Comparison of ENCODE assay signal across 8 cellular contexts in the genomic region with DNA sequence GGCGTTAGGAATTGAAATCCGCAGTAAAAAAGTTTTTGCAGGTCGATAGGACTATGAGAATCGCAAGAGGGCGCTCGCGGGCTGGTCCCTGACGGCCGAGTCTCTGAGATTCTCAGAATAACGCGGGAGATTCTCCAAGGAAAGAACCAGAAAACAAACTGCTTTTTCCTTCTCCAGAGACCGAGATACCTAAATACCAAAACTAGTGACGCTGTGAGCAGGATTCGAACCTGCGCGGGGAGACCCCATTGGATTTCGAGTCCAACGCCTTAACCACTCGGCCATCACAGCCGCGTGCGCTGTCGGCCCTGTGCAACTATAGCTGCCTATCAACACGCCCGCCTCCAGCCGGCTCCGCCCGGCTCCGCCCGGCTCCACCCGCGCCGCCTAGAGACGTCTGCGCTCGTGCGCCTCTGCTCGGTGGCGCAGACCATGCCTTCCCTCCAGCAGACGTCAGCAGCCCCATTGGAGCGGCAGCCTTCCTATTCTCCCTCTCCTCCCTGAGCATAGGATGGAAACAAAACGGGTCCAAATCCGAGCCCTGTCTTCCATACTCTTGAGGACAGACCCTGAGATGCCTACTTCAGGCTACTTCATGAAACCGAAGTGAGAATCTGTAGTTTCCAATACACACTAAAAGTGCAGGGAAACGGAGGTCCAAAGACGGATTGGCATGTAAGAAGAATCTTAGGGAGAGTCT. TPM values are rescaled to one million over a fixed set of nuclear protein-coding genes. Genes with fewer than 3 reads are reported as not detected.
A peak's percentile ranks its signal among the peaks of the same experiment; 100 is the strongest.
DNase-seq lines count a peak whose midpoint lies in the region; ATAC-seq and TF ChIP-seq lines count a peak whose summit lies in the region.

No MANE protein-coding gene starts in this region.

- CTCF ChIA-PET in SK-N-SH (lab: Yijun Ruan, JAX), result interaction anchor here (0.7 to 9.5 kb wide), 21 partner anchors 9 to 703 kb away, joined by 3 to 98 read pairs (median 5); a partner anchor contains a TSS

- intact Hi-C loops in head of caudate nucleus (cut with DNase I), result no loop called here
- intact Hi-C loops in ovary (cut with DNase I), result loop anchor here in 2 of 4 donors (2.0 to 5.0 kb wide), 3 partner anchors 22 to 153 kb away; no protein-coding TSS in a partner anchor
- intact Hi-C loops in tibial artery (cut with DNase I; ENCODE audit: low total_unique reads), result no loop called here

- TF ChIP-seq POLR2A in ovary (IDR thresholded peaks at IDR 0.05), result peak; percentile 38

- peak overlapping the region; percentile 77 to 78 for H3K27ac ChIP-seq in SK-N-SH (ENCODE audit: low read depth in 2 of 2, low read length in 1 of 2)
- H3K27ac ChIP-seq in ovary, result peak overlapping the region; percentile 49 to 84
- peak overlapping the region; percentile 81 to 83 for H3K27ac ChIP-seq in tibial artery

- DNase-seq in GM10266 (ENCODE audit: extremely low spot score) (peak; percentile 90), NCI-H1092 (lab: John Stamatoyannopoulos, UW) (peak; percentile 89), SK-N-SH (peak; percentile 94), head of caudate nucleus (peak; percentile 84 to 97 (median 92)), ovary (peak; percentile 93 to 98 (median 96)), tibial artery (peak; percentile 94 to 98)
- peak; percentile 97 for DNase-seq in activated naive CD8-positive, alpha-beta T cell treated with anti-CD3 and anti-CD28 coated beads, Interleukin-2, amount 10 ng/mL, durations not matched to agents 7 days and 5 days

- H3K4me3 ChIP-seq in SK-N-SH (ENCODE audit: low read depth in 2 of 2, low read length in 1 of 2) (peak overlapping the region; percentile 57 to 62), ovary (peak overlapping the region; percentile 0), tibial artery (peak overlapping the region in 1 of 2 donors; percentile 22)

- H3K27me3 ChIP-seq in SK-N-SH (ENCODE audit: insufficient read depth) (no peaks in the 10 kb centered on the region), ovary (no peaks in the 10 kb centered on the region), tibial artery (no peaks in the 10 kb centered on the region)

- peaks cover 30% of the 10 kb centered on the region for H3F3A ChIP-seq in SK-N-SH (replicated peaks; ENCODE audit: insufficient read depth)

- ATAC-seq in HG02588 (IDR thresholded peaks at IDR 0.05; ENCODE audit: unreplicated experiment), result peak; percentile 77
- ATAC-seq in activated naive CD8-positive, alpha-beta T cell treated with anti-CD3 and anti-CD28 coated beads, Interleukin-2, amount 10 ng/mL, durations not matched to agents 7 days and 5 days (ENCODE audit: low read depth), result peak; percentile 97

- no peaks in the 10 kb centered on the region for H3K9me2 ChIP-seq in SK-N-SH

- H3K4me1 ChIP-seq in SK-N-SH (ENCODE audit: control insufficient read depth in 1 of 2, insufficient read depth in 2 of 2, low read depth in 1 of 2, low read length in 1 of 2) (peaks cover 0 to 5% of the 10 kb centered on the region in 2 experiments; a peak in 1 of 4 replicates), ovary (ENCODE audit: insufficient read depth) (no peaks in the 10 kb centered on the region), tibial artery (peaks cover 0 to 46% (median 22%) of the 10 kb centered on the region in 4 donors)

- peaks cover 4% of the 10 kb centered on the region for H3K4me1 Mint-ChIP-seq in activated naive CD8-positive, alpha-beta T cell treated with anti-CD3 and anti-CD28 coated beads, Interleukin-2, amount 10 ng/mL, durations not matched to agents 7 days and 5 days

- peak; percentile 79 for TF ChIP-seq CTCF in GM10266 (IDR thresholded peaks at IDR 0.05; ENCODE audit: control insufficient read depth, insufficient read depth, low read depth, missing control alignments)
- TF ChIP-seq CTCF in SK-N-SH (IDR thresholded peaks at IDR 0.05), result peak; percentile 91
- TF ChIP-seq CTCF in ovary (IDR thresholded peaks at IDR 0.05), result peak; percentile 90 to 96 (median 95)
- peak; percentile 93 to 96 for TF ChIP-seq CTCF in tibial artery (IDR thresholded peaks at IDR 0.05)

- no peak overlapping the region for H3K4me3 Mint-ChIP-seq in activated naive CD8-positive, alpha-beta T cell treated with anti-CD3 and anti-CD28 coated beads, Interleukin-2, amount 10 ng/mL, durations not matched to agents 7 days and 5 days

- POLR2A ChIA-PET in SK-N-SH (lab: Yijun Ruan, JAX), result interaction anchor here (0.6 to 4.1 kb wide), 4 partner anchors 13 to 72 kb away, joined by 3 to 19 read pairs (median 4); a partner anchor contains a TSS
- POLR2A ChIA-PET in activated naive CD8-positive, alpha-beta T cell treated with anti-CD3 and anti-CD28 coated beads, Interleukin-2, amount 10 ng/mL, durations not matched to agents 7 days and 5 days (lab: Charles Lee), result interaction anchor here (0.9 to 4.5 kb wide), 15 partner anchors 12 to 109 kb away, joined by 3 to 39 read pairs (median 4); a partner anchor contains a TSS

- H3K9me3 ChIP-seq in SK-N-SH (no peaks in the 10 kb centered on the region), ovary (no peaks in the 10 kb centered on the region), tibial artery (no peaks in the 10 kb centered on the region)

- H3K4me2 ChIP-seq in SK-N-SH, result peak overlapping the region; percentile 85

- peaks cover 6% of the 10 kb centered on the region for H3K27me3 Mint-ChIP-seq in activated naive CD8-positive, alpha-beta T cell treated with anti-CD3 and anti-CD28 coated beads, Interleukin-2, amount 10 ng/mL, durations not matched to agents 7 days and 5 days

- no peaks in the 10 kb centered on the region for H3K79me2 ChIP-seq in SK-N-SH (ENCODE audit: insufficient read depth)

- WGBS in SK-N-SH (ENCODE audit: low lambda C conversion rate), result under 1% methylated on average over 33 of the region's 46 CpGs
- WGBS in ovary, 3 donors, result 1% methylated on average over 46 of the region's 46 CpGs

- peaks cover 8% of the 10 kb centered on the region; the same call in 1 of the 2 replicates for H4K20me1 ChIP-seq in SK-N-SH (ENCODE audit: insufficient read depth)

- H3K36me3 Mint-ChIP-seq in activated naive CD8-positive, alpha-beta T cell treated with anti-CD3 and anti-CD28 coated beads, Interleukin-2, amount 10 ng/mL, durations not matched to agents 7 days and 5 days, result peaks cover 1% of the 10 kb centered on the region

- H3K36me3 ChIP-seq in SK-N-SH (replicated peaks in 1 of 2; ENCODE audit: control insufficient read depth in 1 of 2, insufficient read depth in 2 of 2, low read length in 1 of 2) (peaks cover 9 to 26% of the 10 kb centered on the region in 2 experiments), ovary (no peaks in the 10 kb centered on the region), tibial artery (peaks cover 44 to 47% (median 46%) of the 10 kb centered on the region in 3 donors)

- H3K9ac ChIP-seq in SK-N-SH, result peak overlapping the region; percentile 83

- no peak overlapping the region; the same call in none of the 2 replicates for H2AFZ ChIP-seq in SK-N-SH (ENCODE audit: low read depth)

- no peaks in the 10 kb centered on the region for H3K9me3 Mint-ChIP-seq in activated naive CD8-positive, alpha-beta T cell treated with anti-CD3 and anti-CD28 coated beads, Interleukin-2, amount 10 ng/mL, durations not matched to agents 7 days and 5 days

- no peak overlapping the region for H3K27ac Mint-ChIP-seq in activated naive CD8-positive, alpha-beta T cell treated with anti-CD3 and anti-CD28 coated beads, Interleukin-2, amount 10 ng/mL, durations not matched to agents 7 days and 5 days

- peak in 1 of 2 experiments; percentile 24; a peak in 1 of 4 replicates for TF ChIP-seq EP300 in SK-N-SH (IDR thresholded peaks at IDR 0.05; ENCODE audit: borderline replicate concordance in 1 of 2, low read depth in 1 of 2, low read length in 1 of 2)
- no peak for TF ChIP-seq EP300 in ovary (IDR thresholded peaks at IDR 0.05)

- peak; percentile 78 for TF ChIP-seq RAD21 in SK-N-SH (IDR thresholded peaks at IDR 0.05; ENCODE audit: low read length)

RNA-seq across cellular contexts. Expression of a gene that starts 13.4 kb away (rescaled TPM):
- polyA plus RNA-seq in SK-N-SH (2012; rRNA removed) (32.7 and 56.8 TPM in 2 replicates), ovary (100 to 1,000 TPM in 1 of 2 donors, 10 to 100 TPM in 1; 12.8 to 164 TPM)
- 2.7 and 4.0 TPM in 2 replicates for polyA plus RNA-seq in SK-N-SH (2012; cell fraction: cytosol; rRNA removed)
- 201 and 297 TPM in 2 replicates for polyA plus RNA-seq in SK-N-SH (2012; cell fraction: nucleus; rRNA removed)
- total RNA-seq in activated naive CD8-positive, alpha-beta T cell treated with anti-CD3 and anti-CD28 coated beads, Interleukin-2, amount 10 ng/mL, durations not matched to agents 7 days and 5 days, result 10 to 100 TPM; 52.7 to 53.6 TPM
- total RNA-seq in ovary, result 100 to 1,000 TPM in 6 of 7 donors, 10 to 100 TPM in 1; 74.9 to 394 (median 165) TPM

RNA-seq across cellular contexts. Expression of a gene that starts 14.9 kb away (rescaled TPM):
- polyA plus RNA-seq in SK-N-SH (2012; rRNA removed), result 0.71 and 1.2 TPM in 2 replicates
- polyA plus RNA-seq in SK-N-SH (2012; cell fraction: cytosol; rRNA removed), result 0.42 and 0.67 TPM in 2 replicates
- polyA plus RNA-seq in SK-N-SH (2012; cell fraction: nucleus; rRNA removed), result 7.3 and 13.8 TPM in 2 replicates
- total RNA-seq in activated naive CD8-positive, alpha-beta T cell treated with anti-CD3 and anti-CD28 coated beads, Interleukin-2, amount 10 ng/mL, durations not matched to agents 7 days and 5 days, result under 1 TPM; 0.23 to 0.75 TPM
- total RNA-seq in ovary, result under 1 TPM in 6 of 7 donors, not detected in 1; 0.11 to 0.97 (median 0.81) TPM
- under 1 TPM in 1 of 2 donors, not detected in 1; 0.25 TPM for polyA plus RNA-seq in ovary

RNA-seq across cellular contexts. Expression of a gene that starts 20.5 kb away (rescaled TPM):
- polyA plus RNA-seq in SK-N-SH (2012; rRNA removed), result 0.13 and 0.46 TPM in 2 replicates
- polyA plus RNA-seq in SK-N-SH (2012; cell fraction: cytosol; rRNA removed), result 0.15 and 0.18 TPM in 2 replicates
- polyA plus RNA-seq in SK-N-SH (2012; cell fraction: nucleus; rRNA removed), result 0.56 and 0.58 TPM in 2 replicates
- not detected for total RNA-seq in activated naive CD8-positive, alpha-beta T cell treated with anti-CD3 and anti-CD28 coated beads, Interleukin-2, amount 10 ng/mL, durations not matched to agents 7 days and 5 days
- total RNA-seq in ovary, result not detected
- under 1 TPM in 1 of 2 donors, not detected in 1; 0.07 TPM for polyA plus RNA-seq in ovary

RNA-seq across cellular contexts. Expression of a gene that starts 23.9 kb away (rescaled TPM):
- polyA plus RNA-seq in SK-N-SH (2012; rRNA removed), result 42.0 and 43.4 TPM in 2 replicates
- polyA plus RNA-seq in SK-N-SH (2012; cell fraction: cytosol; rRNA removed), result 39.1 and 45.5 TPM in 2 replicates
- 81.4 and 130 TPM in 2 replicates for polyA plus RNA-seq in SK-N-SH (2012; cell fraction: nucleus; rRNA removed)
- 100 to 1,000 TPM; 116 to 118 TPM for total RNA-seq in activated naive CD8-positive, alpha-beta T cell treated with anti-CD3 and anti-CD28 coated beads, Interleukin-2, amount 10 ng/mL, durations not matched to agents 7 days and 5 days
- 100 to 1,000 TPM in 4 of 7 donors, 10 to 100 TPM in 3; 35.5 to 147 (median 118) TPM for total RNA-seq in ovary
- polyA plus RNA-seq in ovary, result 100 to 1,000 TPM in 1 of 2 donors, 10 to 100 TPM in 1; 99.2 to 233 TPM

RNA-seq across cellular contexts. Expression of a gene that starts 37.4 kb away (rescaled TPM):
- polyA plus RNA-seq in SK-N-SH (2012; rRNA removed) (18.6 and 19.2 TPM in 2 replicates), ovary (10 to 100 TPM in 1 of 2 donors, 1 to 10 TPM in 1; 8.2 to 10.3 TPM)
- polyA plus RNA-seq in SK-N-SH (2012; cell fraction: cytosol; rRNA removed), result 16.7 and 17.7 TPM in 2 replicates
- 16.7 and 21.4 TPM in 2 replicates for polyA plus RNA-seq in SK-N-SH (2012; cell fraction: nucleus; rRNA removed)
- 10 to 100 TPM; 39.5 to 46.4 TPM for total RNA-seq in activated naive CD8-positive, alpha-beta T cell treated with anti-CD3 and anti-CD28 coated beads, Interleukin-2, amount 10 ng/mL, durations not matched to agents 7 days and 5 days
- total RNA-seq in ovary, result 10 to 100 TPM in 5 of 7 donors, 1 to 10 TPM in 2; 7.5 to 57.6 (median 16.1) TPM
